In genomic region chr22:21014202-21015050, GRCh38 we compare ENCODE assay signal across 1 cellular context.
TF ChIP-seq lines count a peak whose summit lies in the region.

No MANE protein-coding gene starts in this region.

TF ChIP-seq in K562, 482 proteins besides CTCF, POLR2A, EP300 and RAD21 (continued from another document and continues in another):
- TF ChIP-seq PRDM10 (IDR thresholded peaks at IDR 0.05; ENCODE audit: partially characterized antibody) = no peak
- TF ChIP-seq ZBTB33 (CRISPR knock-in tag; IDR thresholded peaks at IDR 0.05) = no peak
- no peak for TF ChIP-seq POU5F1 (IDR thresholded peaks at IDR 0.05; ENCODE audit: borderline replicate concordance, low read depth, low read length, partially characterized antibody)
- no peak for TF ChIP-seq ZNF143 (CRISPR knock-in tag; IDR thresholded peaks at IDR 0.05)
- no peak for TF ChIP-seq FOSL1 (tag; conservative IDR thresholded peaks at IDR 0.05)
- TF ChIP-seq ZNF589 (CRISPR knock-in tag; IDR thresholded peaks at IDR 0.05; ENCODE audit: low read depth) = no peak
- TF ChIP-seq HDAC6 (IDR thresholded peaks at IDR 0.05; ENCODE audit: low read depth, low read length) = peak; percentile 43; the same call in 1 of the 2 replicates
- TF ChIP-seq SFPQ (IDR thresholded peaks at IDR 0.05; ENCODE audit: low read depth, low read length) = no peak
- no peak; the same call in 1 of the 2 replicates for TF ChIP-seq CGGBP1 (CRISPR knock-in tag; IDR thresholded peaks at IDR 0.05)
- TF ChIP-seq MTA2 (IDR thresholded peaks at IDR 0.05; ENCODE audit: low read depth) = no peak
- TF ChIP-seq CREB3L1 (IDR thresholded peaks at IDR 0.05; ENCODE audit: borderline replicate concordance, low read depth) = no peak
- TF ChIP-seq CEBPB (tag; IDR thresholded peaks at IDR 0.05) = peak; percentile 20; the same call in 1 of the 2 replicates
- TF ChIP-seq ZNF764 (CRISPR knock-in tag; IDR thresholded peaks at IDR 0.05; ENCODE audit: low read depth) = peak; percentile 84
- TF ChIP-seq DDX20 (tag; IDR thresholded peaks at IDR 0.05; ENCODE audit: low read depth) = no peak
- TF ChIP-seq CHD1 (IDR thresholded peaks at IDR 0.05; ENCODE audit: low read length) = no peak
- no peak for TF ChIP-seq KLF16 (IDR thresholded peaks at IDR 0.05)
- no peak for TF ChIP-seq BCLAF1 (IDR thresholded peaks at IDR 0.05; ENCODE audit: borderline replicate concordance in 1 of 2, control insufficient read depth in 1 of 2, low read depth in 2 of 2, low read length in 1 of 2)
- TF ChIP-seq ZFP91 (CRISPR knock-in tag; IDR thresholded peaks at IDR 0.05) = no peak
- TF ChIP-seq SRSF1 (IDR thresholded peaks at IDR 0.05; ENCODE audit: low read depth, low read length) = no peak
- TF ChIP-seq KDM2B (CRISPR knock-in tag; IDR thresholded peaks at IDR 0.05) = peak; percentile 97
- no peak for TF ChIP-seq TRIM28 (IDR thresholded peaks at IDR 0.05)
- TF ChIP-seq POLR2B (IDR thresholded peaks at IDR 0.05; ENCODE audit: low read depth, partially characterized antibody) = no peak
- TF ChIP-seq VEZF1 (CRISPR knock-in tag; IDR thresholded peaks at IDR 0.05) = no peak
- TF ChIP-seq ZNF24 (IDR thresholded peaks at IDR 0.05) = no peak
- TF ChIP-seq RBM25 (IDR thresholded peaks at IDR 0.05; ENCODE audit: low read depth, low read length, severe bottlenecking) = no peak
- no peak for TF ChIP-seq ETS2 (tag; IDR thresholded peaks at IDR 0.05; ENCODE audit: borderline replicate concordance, poor library complexity, severe bottlenecking)
- no peak for TF ChIP-seq PYGO2 (tag; IDR thresholded peaks at IDR 0.05)
- TF ChIP-seq DACH1 (IDR thresholded peaks at IDR 0.05; ENCODE audit: partially characterized antibody) = no peak
- TF ChIP-seq NCOA2 (IDR thresholded peaks at IDR 0.05; ENCODE audit: partially characterized antibody in 2 of 2) = no peak
- no peak for TF ChIP-seq NELFE (IDR thresholded peaks at IDR 0.05; ENCODE audit: insufficient read depth, insufficient read length)
- TF ChIP-seq ZNF740 (CRISPR knock-in tag; IDR thresholded peaks at IDR 0.05) = no peak
- TF ChIP-seq ZNF740 (tag; IDR thresholded peaks at IDR 0.05) = no peak
- no peak for TF ChIP-seq KLF10 (CRISPR knock-in tag; IDR thresholded peaks at IDR 0.05)
- peak; percentile 71; the same call in 1 of the 2 replicates for TF ChIP-seq DIDO1 (tag; IDR thresholded peaks at IDR 0.05; ENCODE audit: low read depth)
- no peak for TF ChIP-seq ZFX (CRISPR knock-in tag; IDR thresholded peaks at IDR 0.05)
- TF ChIP-seq MITF (IDR thresholded peaks at IDR 0.05) = no peak
- peak in 1 of 2 experiments; percentile 99; a peak in 2 of 4 replicates for TF ChIP-seq MAZ (CRISPR knock-in tag; conservative IDR thresholded peaks at IDR 0.05 in 1 of 2, IDR thresholded peaks at IDR 0.05 in 1 of 2)
- TF ChIP-seq MED1 (CRISPR knock-in tag; IDR thresholded peaks at IDR 0.05; ENCODE audit: borderline replicate concordance) = no peak
